In the genomic region with DNA sequence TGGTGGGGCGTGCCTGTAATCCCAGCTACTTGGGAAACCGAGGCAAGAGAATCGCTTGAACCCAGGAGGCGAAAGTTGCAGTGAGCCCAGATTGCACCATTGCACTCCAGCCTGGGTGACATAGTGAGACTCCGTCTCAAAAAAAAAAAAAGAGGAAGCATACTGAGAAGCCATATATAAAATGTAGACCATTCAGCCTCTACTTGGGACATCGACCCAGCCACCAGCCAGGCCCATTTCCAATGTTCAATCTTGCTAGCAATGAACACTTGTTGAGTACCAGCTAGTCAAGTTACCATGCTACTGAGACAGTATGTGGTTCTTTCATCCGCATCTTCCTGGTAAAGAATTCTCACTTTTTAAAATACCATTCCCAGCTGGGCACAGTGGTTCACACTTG, we compare ENCODE assay signal across 27 cellular contexts.
"Had no signal": no experiment of that assay in that cellular context is flagged by ENCODE, and none has a peak within 500 bp of the region (broad histone marks: within the 10 kb centered on the region; RNA-seq: fewer than 3 reads in every experiment).

No MANE protein-coding gene starts in this region.

- H3K4me1 ChIP-seq: body of pancreas, colonic mucosa, gastrocnemius medialis, uterus had no signal

- DNase-seq: activated CD4-positive, alpha-beta T cell treated with anti-CD3 and anti-CD28 coated beads for 4 hours; activated CD4-positive, alpha-beta T cell treated with anti-CD3 and anti-CD28 coated beads, Interleukin-2, amount 50 U/mL, for 4 hours; activated CD8-positive, alpha-beta memory T cell treated with anti-CD3 and anti-CD28 coated beads for 24 hours; activated effector memory CD4-positive, alpha-beta T cell treated with Interleukin-2 at 50 U/mL for 16 hours; activated naive CD4-positive, alpha-beta T cell treated with Interleukin-2 at 50 U/mL for 16 hours; aorta; body of pancreas; cerebellar nuclear complex; colonic mucosa; effector CD8-positive, alpha-beta T cell; erythroblast; gastrocnemius medialis; glutamatergic neuron; left cardiac atrium; left ventricle myocardium superior; ovary; retina; stimulated activated CD4-positive, alpha-beta T cell treated with anti-CD3 and anti-CD28 coated beads, Interleukin-12 subunit alpha, Interleukin-12 subunit beta, amount 100 ng/mL, for 4 hours; stimulated activated CD4-positive, alpha-beta T cell treated with anti-CD3 and anti-CD28 coated beads, Interleukin-4, amount 100 ng/mL, for 24 hours; stimulated activated naive CD8-positive, alpha-beta T cell treated with anti-CD3 and anti-CD28 coated beads, Interleukin-15, amount 100 ng/mL, for 72 hours; substantia nigra; uterus had no signal

- H3K27ac ChIP-seq: body of pancreas, cardiac muscle cell, colonic mucosa, gastrocnemius medialis, hepatocyte, ovary, skin epidermis, uterus had no signal

- H3K36me3 ChIP-seq: cardiac muscle cell, colonic mucosa, gastrocnemius medialis, ovary, uterus had no signal

- ATAC-seq: body of pancreas; gastrocnemius medialis; left cardiac atrium; left ventricle myocardium superior; sciatic nerve; stimulated activated effector memory CD8-positive, alpha-beta T cell treated with anti-CD3 and anti-CD28 coated beads, Interleukin-12 subunit alpha, Interleukin-12 subunit beta, amount 100 ng/mL, for 72 hours; stimulated activated naive CD8-positive, alpha-beta T cell treated with anti-CD3 and anti-CD28 coated beads, Interleukin-15, amount 100 ng/mL, for 72 hours had no signal

- H3K4me3 ChIP-seq: body of pancreas, cardiac muscle cell, colonic mucosa, gastrocnemius medialis, hepatocyte, ovary, skin epidermis, uterus had no signal

- H3K9me3 ChIP-seq: body of pancreas, colonic mucosa, gastrocnemius medialis, ovary, uterus had no signal
